Comparison of ENCODE assay signal across 8 cellular contexts in the genomic region with DNA sequence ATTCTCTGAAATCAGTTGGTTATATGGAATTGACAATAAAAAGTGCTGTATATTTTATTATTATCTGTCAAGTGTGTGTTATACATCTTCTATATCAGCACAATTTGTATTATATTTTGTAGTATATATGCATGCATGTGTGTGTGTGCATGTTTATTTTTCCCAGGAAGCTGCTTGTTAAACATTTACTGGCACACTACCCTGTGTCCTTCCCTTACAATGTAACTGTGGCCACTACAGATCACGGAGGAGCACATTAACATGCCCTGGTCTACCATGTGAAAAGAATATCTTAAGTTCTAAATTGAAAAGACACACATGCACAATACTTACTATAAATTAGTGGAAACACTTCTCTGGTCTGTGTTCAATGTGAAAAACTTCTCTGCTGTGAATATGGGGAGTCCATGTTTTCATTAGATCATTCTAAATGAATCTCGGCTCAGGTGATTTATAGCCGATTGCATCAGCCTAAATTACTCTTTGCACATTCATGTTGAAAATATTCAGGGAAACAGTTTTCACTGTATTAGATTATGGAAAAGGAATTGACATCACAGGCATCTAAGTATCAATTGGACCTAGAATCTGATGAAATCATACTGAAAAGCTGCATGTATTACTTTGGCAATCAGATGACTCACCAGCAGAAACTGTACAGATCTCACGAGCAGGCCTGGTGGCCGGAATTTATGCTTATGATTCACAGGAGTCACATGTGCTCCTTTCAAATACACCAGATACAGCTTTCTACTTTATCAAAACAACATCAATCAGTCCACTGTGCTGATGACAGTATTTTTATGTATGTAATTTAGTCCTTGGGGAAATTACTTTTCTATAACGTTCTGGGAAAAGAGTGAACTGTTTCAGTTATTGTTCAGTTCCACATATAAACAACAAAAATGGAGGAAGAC. TPM values are rescaled to one million over a fixed set of nuclear protein-coding genes. Genes with fewer than 3 reads are reported as not detected.
A peak's percentile ranks its signal among the peaks of the same experiment; 100 is the strongest.
DNase-seq lines count a peak whose midpoint lies in the region; ATAC-seq and TF ChIP-seq lines count a peak whose summit lies in the region.

No MANE protein-coding gene starts in this region.

- H3K4me1 ChIP-seq in SJSA1 (replicated peaks) = peaks cover 19% of the 10 kb centered on the region
- H3K4me1 ChIP-seq in trophoblast cell (ENCODE audit: control insufficient read depth in 1 of 2, insufficient read depth in 2 of 2, low read length in 2 of 2) = peaks cover 0 to 4% of the 10 kb centered on the region in 2 experiments

- no peak overlapping the region for H3K14ac ChIP-seq in trophoblast cell (ENCODE audit: low read length)

- no peak for TF ChIP-seq RAD21 in Ishikawa (IDR thresholded peaks at IDR 0.05; ENCODE audit: low read depth)

- H2AFZ ChIP-seq in trophoblast cell (ENCODE audit: insufficient read depth, low read length, poor library complexity) = peak overlapping the region; percentile 78

- peak; percentile 29; the same call in 1 of the 2 replicates for TF ChIP-seq EP300 in Ishikawa (IDR thresholded peaks at IDR 0.05; ENCODE audit: borderline replicate concordance)

- no peak overlapping the region for H2AK5ac ChIP-seq in trophoblast cell (ENCODE audit: low read length)

- H4K12ac ChIP-seq in trophoblast cell (ENCODE audit: low read depth, low read length) = no peak overlapping the region

- peak; percentile 95 for DNase-seq in DMS 273 (lab: John Stamatoyannopoulos, UW; ENCODE audit: unreplicated experiment)
- DNase-seq in SJSA1 (ENCODE audit: low read depth in 1 of 2, low spot score in 2 of 2) = peak; percentile 65 to 75
- DNase-seq in fibroblast of pulmonary artery (ENCODE audit: low read depth) = peak; percentile 98
- peak; percentile 87 to 95 for DNase-seq in trophoblast cell
- DNase-seq in NCI-H524 treated with DMSO at 0.1 percent for 48 hours (lab: John Stamatoyannopoulos, UW) = no peak
- DNase-seq in NCI-H187 treated with DMSO at 0.1 percent for 48 hours (lab: John Stamatoyannopoulos, UW) = no peak

- H3K36me3 ChIP-seq in SJSA1 (no peaks in the 10 kb centered on the region), trophoblast cell (ENCODE audit: control insufficient read depth in 1 of 2, insufficient read depth in 2 of 2, low read length in 2 of 2) (no peaks in the 10 kb centered on the region)

- no peak overlapping the region for H3K23ac ChIP-seq in trophoblast cell (ENCODE audit: low read length)

- H4K91ac ChIP-seq in trophoblast cell (ENCODE audit: low read depth, low read length) = no peak overlapping the region

- no peak overlapping the region for H2BK5ac ChIP-seq in trophoblast cell (ENCODE audit: low read depth, low read length, poor library complexity)

- TF ChIP-seq CTCF in fibroblast of pulmonary artery (IDR thresholded peaks at IDR 0.05; ENCODE audit: low read length, missing control alignments) = peak; percentile 51

- WGBS in trophoblast cell (ENCODE audit: extremely low coverage, insufficient coverage, insufficient read length) = no CpG with 5 or more reads among the region's 6 CpGs

- 0 out of 2 replicates have a peak overlapping the region, but pooled peaks have one; percentile 3 for H3K4me3 ChIP-seq in SJSA1
- H3K4me3 ChIP-seq in fibroblast of pulmonary artery (replicated peaks; ENCODE audit: low read depth, low read length) = peak overlapping the region; percentile 23
- no peak overlapping the region for H3K4me3 ChIP-seq in trophoblast cell (ENCODE audit: low read depth, low read length)

- no peaks in the 10 kb centered on the region for H3K79me1 ChIP-seq in trophoblast cell (ENCODE audit: low read length)

- no peak overlapping the region for H3K4me2 ChIP-seq in trophoblast cell (ENCODE audit: low read length)

- H3K9me3 ChIP-seq in SJSA1 (replicated peaks) (no peaks in the 10 kb centered on the region), trophoblast cell (ENCODE audit: insufficient read depth, low read depth, low read length) (no peaks in the 10 kb centered on the region)

- H4K8ac ChIP-seq in trophoblast cell (ENCODE audit: low read depth, low read length) = peak overlapping the region; percentile 38

- ATAC-seq in HG03460 (IDR thresholded peaks at IDR 0.05; ENCODE audit: unreplicated experiment) = no peak

- H2BK12ac ChIP-seq in trophoblast cell (ENCODE audit: low read length) = no peak overlapping the region

- no peak overlapping the region for H3K4ac ChIP-seq in trophoblast cell (ENCODE audit: low read depth, low read length)

- H3K9ac ChIP-seq in trophoblast cell (ENCODE audit: low read length) = no peak overlapping the region

- H3K27me3 ChIP-seq in SJSA1 (replicated peaks) (no peaks in the 10 kb centered on the region), trophoblast cell (ENCODE audit: insufficient read depth, low read length) (no peaks in the 10 kb centered on the region)

- H3K18ac ChIP-seq in trophoblast cell (ENCODE audit: low read length) = no peak overlapping the region

- H3K27ac ChIP-seq in SJSA1 (peak overlapping the region; percentile 92), trophoblast cell (ENCODE audit: low read depth, low read length) (peak overlapping the region; percentile 27)

- no peaks in the 10 kb centered on the region for H3K79me2 ChIP-seq in trophoblast cell (ENCODE audit: control insufficient read depth, insufficient read depth, low read length, poor library complexity)

- H2BK120ac ChIP-seq in trophoblast cell (ENCODE audit: insufficient read depth, low read length, poor library complexity) = no peak overlapping the region

TF ChIP-seq in Ishikawa, 13 proteins besides CTCF, POLR2A, EP300 and RAD21:
- TF ChIP-seq CREB1 (IDR thresholded peaks at IDR 0.05; ENCODE audit: low read depth) (0 out of 2 replicates have a peak, but pooled peaks have one; percentile 20), FOXM1 (IDR thresholded peaks at IDR 0.05; ENCODE audit: borderline replicate concordance, low read depth) (no peak), MAX (IDR thresholded peaks at IDR 0.05) (peak; percentile 51), YY1 (IDR thresholded peaks at IDR 0.05; ENCODE audit: low read depth) (peak; percentile 34; the same call in 1 of the 2 replicates), EGR1 (IDR thresholded peaks at IDR 0.05) (no peak), ZBTB7A (IDR thresholded peaks at IDR 0.05; ENCODE audit: low read depth) (no peak), CEBPB (IDR thresholded peaks at IDR 0.05) (peak; percentile 93), USF1 (IDR thresholded peaks at IDR 0.05) (peak; percentile 50; the same call in 1 of the 2 replicates), TEAD4 (IDR thresholded peaks at IDR 0.05) (peak; percentile 65), NFIC (IDR thresholded peaks at IDR 0.05) (no peak)
- TF ChIP-seq, protein P1, sequence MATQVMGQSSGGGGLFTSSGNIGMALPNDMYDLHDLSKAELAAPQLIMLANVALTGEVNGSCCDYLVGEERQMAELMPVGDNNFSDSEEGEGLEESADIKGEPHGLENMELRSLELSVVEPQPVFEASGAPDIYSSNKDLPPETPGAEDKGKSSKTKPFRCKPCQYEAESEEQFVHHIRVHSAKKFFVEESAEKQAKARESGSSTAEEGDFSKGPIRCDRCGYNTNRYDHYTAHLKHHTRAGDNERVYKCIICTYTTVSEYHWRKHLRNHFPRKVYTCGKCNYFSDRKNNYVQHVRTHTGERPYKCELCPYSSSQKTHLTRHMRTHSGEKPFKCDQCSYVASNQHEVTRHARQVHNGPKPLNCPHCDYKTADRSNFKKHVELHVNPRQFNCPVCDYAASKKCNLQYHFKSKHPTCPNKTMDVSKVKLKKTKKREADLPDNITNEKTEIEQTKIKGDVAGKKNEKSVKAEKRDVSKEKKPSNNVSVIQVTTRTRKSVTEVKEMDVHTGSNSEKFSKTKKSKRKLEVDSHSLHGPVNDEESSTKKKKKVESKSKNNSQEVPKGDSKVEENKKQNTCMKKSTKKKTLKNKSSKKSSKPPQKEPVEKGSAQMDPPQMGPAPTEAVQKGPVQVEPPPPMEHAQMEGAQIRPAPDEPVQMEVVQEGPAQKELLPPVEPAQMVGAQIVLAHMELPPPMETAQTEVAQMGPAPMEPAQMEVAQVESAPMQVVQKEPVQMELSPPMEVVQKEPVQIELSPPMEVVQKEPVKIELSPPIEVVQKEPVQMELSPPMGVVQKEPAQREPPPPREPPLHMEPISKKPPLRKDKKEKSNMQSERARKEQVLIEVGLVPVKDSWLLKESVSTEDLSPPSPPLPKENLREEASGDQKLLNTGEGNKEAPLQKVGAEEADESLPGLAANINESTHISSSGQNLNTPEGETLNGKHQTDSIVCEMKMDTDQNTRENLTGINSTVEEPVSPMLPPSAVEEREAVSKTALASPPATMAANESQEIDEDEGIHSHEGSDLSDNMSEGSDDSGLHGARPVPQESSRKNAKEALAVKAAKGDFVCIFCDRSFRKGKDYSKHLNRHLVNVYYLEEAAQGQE (IDR thresholded peaks at IDR 0.05; ENCODE audit: low read depth) = no peak

RNA-seq across cellular contexts. Expression of gene LURAP1L, which starts 39.4 kb away (rescaled TPM):
- 0.31 TPM in 1 of 2 replicates, not detected in the other for total RNA-seq in SJSA1 (2014; rRNA removed; shearing (Covaris generic))
- 81.8 and 92.1 TPM in 2 replicates for polyA plus RNA-seq in trophoblast cell (2013)

Comparison
In these comparisons a context has a peak if more than half of its experiments do, and no peak if none do; other contexts are left out.
1. DNase-seq: peak in DMS 273 (single experiment), SJSA1 (2 of 2), fibroblast of pulmonary artery (single experiment) and trophoblast cell (2 of 2); none in NCI-H524 treated with DMSO at 0.1 percent for 48 hours (single experiment) and NCI-H187 treated with DMSO at 0.1 percent for 48 hours (single experiment).